8 cellular contexts compared by ENCODE assay signal in the genomic region with DNA sequence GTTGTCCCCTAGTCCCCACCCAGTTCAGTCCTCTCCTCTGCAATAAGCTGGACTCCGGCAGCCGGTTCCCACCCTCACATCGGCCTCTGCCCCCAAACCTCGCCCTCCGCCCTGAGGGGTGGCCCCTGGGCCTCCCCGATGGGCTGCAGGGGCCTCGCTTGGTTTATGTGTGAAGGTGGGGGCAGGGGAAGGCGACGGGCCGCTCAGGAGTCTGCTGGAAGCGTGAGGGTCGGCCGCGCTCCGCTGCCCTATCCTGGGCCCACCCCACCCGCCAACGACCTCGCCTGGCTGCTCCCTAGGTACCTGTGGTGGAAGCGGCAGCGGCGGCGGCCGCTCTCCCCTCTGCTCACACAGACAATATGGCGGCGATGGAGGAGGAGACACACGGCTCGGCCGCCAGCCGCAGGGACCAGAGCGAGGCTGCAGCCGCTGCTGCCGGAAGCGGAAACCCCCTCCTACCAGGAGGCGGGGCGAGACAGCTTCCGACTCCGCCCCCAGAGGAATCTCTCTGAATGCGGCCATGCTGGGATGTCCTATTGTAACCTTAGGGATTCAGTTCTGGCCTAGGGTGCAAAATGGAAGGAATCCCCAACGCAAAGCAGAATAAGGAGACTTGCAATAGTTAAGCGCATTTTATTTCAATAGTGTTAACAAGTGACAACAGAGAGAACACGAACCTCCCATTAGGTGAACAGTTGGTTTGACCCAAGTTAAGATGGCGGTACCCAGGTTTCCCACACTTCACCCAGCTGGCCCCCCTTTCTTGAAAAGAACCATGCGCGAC.
DNase-seq lines count a peak whose midpoint lies in the region; ATAC-seq and TF ChIP-seq lines count a peak whose summit lies in the region.

A gene (minus strand): TSS at position 422 of the 784 bp plus-strand sequence. CDS start 35,239 bp downstream, outside the sequence.

- peaks cover 3% of the 10 kb centered on the region for H3K36me3 Mint-ChIP-seq in central memory CD8-positive, alpha-beta T cell (ENCODE audit: insufficient read depth)

- H3K27ac Mint-ChIP-seq in central memory CD8-positive, alpha-beta T cell (ENCODE audit: low read depth) = peak within 1 kb of the TSS; percentile 79

- H3K4me1 Mint-ChIP-seq in central memory CD8-positive, alpha-beta T cell = peaks cover 51% of the 10 kb centered on the region

- no peaks in the 10 kb centered on the region for H3K27me3 Mint-ChIP-seq in central memory CD8-positive, alpha-beta T cell

- peak within 1 kb of the TSS; percentile 77 for H3K4me3 ChIP-seq in AG09309 (ENCODE audit: control insufficient read depth, low read depth, low read length)

- TF ChIP-seq CTCF in AG09309 (IDR thresholded peaks at IDR 0.05; ENCODE audit: control insufficient read depth, insufficient read depth, low read depth, low read length, missing control alignments) = no peak

- ATAC-seq in GM19025 (IDR thresholded peaks at IDR 0.05; ENCODE audit: low read depth, unreplicated experiment) (peak; percentile 88), HG03342 (IDR thresholded peaks at IDR 0.05; ENCODE audit: unreplicated experiment) (peak; percentile 93)
- ATAC-seq in central memory CD8-positive, alpha-beta T cell (replicated peaks; ENCODE audit: extremely low read depth, poor library complexity, severe bottlenecking) = peak; percentile 98

- peaks cover 5% of the 10 kb centered on the region for H3K9me3 Mint-ChIP-seq in central memory CD8-positive, alpha-beta T cell

- peak; percentile 78 for DNase-seq in AG09309 (ENCODE audit: low read depth)
- peak; percentile 89 to 96 for DNase-seq in NCI-H446 (lab: John Stamatoyannopoulos, UW)
- peak; percentile 93 for DNase-seq in activated CD4-positive, CD25-positive, alpha-beta regulatory T cell treated with anti-CD3 and anti-CD28 coated beads, Interleukin-2, amount 50 U/mL, for 16 hours (ENCODE audit: low read depth, low spot score)
- DNase-seq in central memory CD8-positive, alpha-beta T cell (ENCODE audit: low spot score in 2 of 2) = peak; percentile 96 to 97
- DNase-seq in iris pigment epithelial cell (ENCODE audit: low read depth) = peak; percentile 95
- DNase-seq in stimulated activated CD4-positive, alpha-beta T cell treated with anti-CD3 and anti-CD28 coated beads, Interleukin-12 subunit alpha, Interleukin-12 subunit beta, amount 100 ng/mL, for 24 hours (ENCODE audit: low read depth in 2 of 2) = peak; percentile 89 to 91

- peak within 1 kb of the TSS; percentile 79 for H3K4me3 Mint-ChIP-seq in central memory CD8-positive, alpha-beta T cell

Comparison
In these comparisons a context has a peak if more than half of its experiments do, and no peak if none do; other contexts are left out.
1. Peak in every context shown above with its lines: DNase-seq, ATAC-seq and H3K4me3 ChIP-seq.